ENCODE assay signal across 1 cellular context in the genomic region with DNA sequence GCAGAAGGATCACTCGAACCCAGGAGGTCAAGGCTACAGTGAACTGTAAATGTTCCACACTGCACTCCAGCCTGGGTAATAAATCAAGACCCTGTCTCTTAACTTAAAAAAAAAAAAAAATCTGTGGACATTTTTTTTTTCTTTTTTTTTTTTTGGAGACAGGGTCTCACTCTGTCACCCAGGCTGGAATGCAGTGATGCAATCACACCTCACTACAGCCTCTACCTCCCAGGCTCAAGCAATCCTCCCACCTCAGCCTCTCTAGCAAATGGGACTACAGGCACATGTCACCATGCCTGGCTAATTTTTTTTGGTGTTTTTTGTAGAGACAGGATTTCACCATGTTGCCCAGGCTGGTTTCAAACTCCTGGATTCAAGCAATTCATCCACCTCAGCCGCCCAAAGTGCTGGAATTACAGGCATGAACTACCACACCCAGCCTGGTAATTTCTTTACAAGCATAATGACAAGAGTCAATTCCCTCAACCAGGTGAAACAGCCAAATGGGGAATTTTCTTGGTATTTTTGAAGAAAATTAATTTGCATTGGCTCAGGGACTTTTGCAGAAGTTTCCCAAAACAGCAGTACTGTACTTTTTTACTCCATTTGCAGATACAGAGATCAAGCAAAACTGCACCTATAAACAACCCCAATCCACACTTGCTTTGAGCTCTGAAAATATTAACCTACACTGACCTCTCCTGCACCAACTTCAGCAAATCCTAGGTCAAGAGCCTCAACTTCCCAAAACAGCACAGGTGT.
TF ChIP-seq lines count a peak whose summit lies in the region.

No MANE protein-coding gene starts in this region.

TF ChIP-seq in WTC11, 78 proteins besides CTCF, POLR2A, EP300 and RAD21 (continued from another document):
- TF ChIP-seq FOXJ3 (CRISPR knock-in tag; IDR thresholded peaks at IDR 0.05; ENCODE audit: borderline replicate concordance) (no peak), SP1 (CRISPR knock-in tag; conservative IDR thresholded peaks at IDR 0.05) (no peak), MXD4 (CRISPR knock-in tag; IDR thresholded peaks at IDR 0.05; ENCODE audit: borderline replicate concordance) (no peak)
- TF ChIP-seq, protein P1, sequence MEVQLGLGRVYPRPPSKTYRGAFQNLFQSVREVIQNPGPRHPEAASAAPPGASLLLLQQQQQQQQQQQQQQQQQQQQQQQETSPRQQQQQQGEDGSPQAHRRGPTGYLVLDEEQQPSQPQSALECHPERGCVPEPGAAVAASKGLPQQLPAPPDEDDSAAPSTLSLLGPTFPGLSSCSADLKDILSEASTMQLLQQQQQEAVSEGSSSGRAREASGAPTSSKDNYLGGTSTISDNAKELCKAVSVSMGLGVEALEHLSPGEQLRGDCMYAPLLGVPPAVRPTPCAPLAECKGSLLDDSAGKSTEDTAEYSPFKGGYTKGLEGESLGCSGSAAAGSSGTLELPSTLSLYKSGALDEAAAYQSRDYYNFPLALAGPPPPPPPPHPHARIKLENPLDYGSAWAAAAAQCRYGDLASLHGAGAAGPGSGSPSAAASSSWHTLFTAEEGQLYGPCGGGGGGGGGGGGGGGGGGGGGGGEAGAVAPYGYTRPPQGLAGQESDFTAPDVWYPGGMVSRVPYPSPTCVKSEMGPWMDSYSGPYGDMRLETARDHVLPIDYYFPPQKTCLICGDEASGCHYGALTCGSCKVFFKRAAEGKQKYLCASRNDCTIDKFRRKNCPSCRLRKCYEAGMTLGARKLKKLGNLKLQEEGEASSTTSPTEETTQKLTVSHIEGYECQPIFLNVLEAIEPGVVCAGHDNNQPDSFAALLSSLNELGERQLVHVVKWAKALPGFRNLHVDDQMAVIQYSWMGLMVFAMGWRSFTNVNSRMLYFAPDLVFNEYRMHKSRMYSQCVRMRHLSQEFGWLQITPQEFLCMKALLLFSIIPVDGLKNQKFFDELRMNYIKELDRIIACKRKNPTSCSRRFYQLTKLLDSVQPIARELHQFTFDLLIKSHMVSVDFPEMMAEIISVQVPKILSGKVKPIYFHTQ (CRISPR knock-in tag; IDR thresholded peaks at IDR 0.05), result no peak
